19 cellular contexts compared by ENCODE assay signal in the genomic region with DNA sequence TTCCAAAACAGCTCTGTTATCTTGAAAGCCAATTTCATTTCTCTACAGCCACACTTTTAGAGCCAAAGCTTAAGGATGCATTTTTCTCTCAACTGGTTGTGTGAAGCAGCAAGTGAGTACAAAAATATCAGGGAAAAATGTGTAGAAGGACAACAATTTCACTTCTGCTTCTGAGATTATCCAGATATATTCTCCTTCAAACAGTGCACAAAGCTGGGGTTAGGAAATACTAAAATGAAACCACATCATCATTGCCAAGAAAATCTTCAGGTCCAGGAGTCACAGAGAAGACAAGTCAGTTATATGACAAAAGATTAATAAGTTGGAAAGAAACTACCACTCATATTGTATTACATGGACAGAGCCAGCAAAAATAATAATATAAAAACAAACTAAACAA. TPM values are rescaled to one million over a fixed set of nuclear protein-coding genes. Genes with fewer than 3 reads are reported as not detected.
DNase-seq lines count a peak whose midpoint lies in the region; ATAC-seq and TF ChIP-seq lines count a peak whose summit lies in the region.
"Had no signal": no experiment of that assay in that cellular context is flagged by ENCODE, and none has a peak within 500 bp of the region (broad histone marks: within the 10 kb centered on the region; RNA-seq: fewer than 3 reads in every experiment).

No MANE protein-coding gene starts in this region.

- no peak overlapping the region for H3K27ac ChIP-seq in CD4-positive, alpha-beta T cell (ENCODE audit: low read depth, low read length)
- H3K27ac ChIP-seq in dorsolateral prefrontal cortex, result peak overlapping the region in 31 of 59 donors; percentile 0 to 68 (median 29)
- H3K27ac ChIP-seq in osteoblast (ENCODE audit: low read depth, low read length), result no peak overlapping the region
- H3K27ac ChIP-seq in body of pancreas, result peak overlapping the region in 1 of 4 donors; percentile 59
- H3K27ac ChIP-seq: GM23248, SJSA1 had no signal

- H3K4me1 ChIP-seq in osteoblast (ENCODE audit: insufficient read depth, low read length) (peaks cover 37% of the 10 kb centered on the region), body of pancreas (peaks cover 90% of the 10 kb centered on the region)

- intact Hi-C loops in CD4-positive, alpha-beta T cell (cut with DNase I, micrococcal nuclease), result no loop called here
- intact Hi-C loops in dorsolateral prefrontal cortex (cut with DNase I) (no loop called here), body of pancreas (cut with DNase I) (no loop called here)

- no peaks in the 10 kb centered on the region for H3K36me3 ChIP-seq in osteoblast (ENCODE audit: insufficient read depth, low read length)
- no peaks in the 10 kb centered on the region for H3K36me3 ChIP-seq in body of pancreas (replicated peaks in 1 of 2; ENCODE audit: insufficient read depth in 1 of 2, low read depth in 2 of 2)
- H3K36me3 ChIP-seq: SJSA1 had no signal

- H3K27me3 Mint-ChIP-seq in CD4-positive, alpha-beta T cell, result no peaks in the 10 kb centered on the region
- H3K27me3 Mint-ChIP-seq: activated T-cell treated with anti-CD3 and anti-CD28 coated beads, Interleukin-2, amount 50 U/mL, for 24 hours had no signal

- no peaks in the 10 kb centered on the region for H3K27me3 ChIP-seq in CD4-positive, alpha-beta T cell (ENCODE audit: control insufficient read depth, insufficient read depth, low read length)
- H3K27me3 ChIP-seq in dorsolateral prefrontal cortex (no peaks in the 10 kb centered on the region), osteoblast (ENCODE audit: insufficient read depth, low read length) (no peaks in the 10 kb centered on the region), body of pancreas (no peaks in the 10 kb centered on the region)
- H3K27me3 ChIP-seq: SJSA1 had no signal

- H3K4me3 ChIP-seq in dorsolateral prefrontal cortex (peak overlapping the region in 2 of 59 donors; percentile 1 to 8), osteoblast (ENCODE audit: insufficient read depth, low read length) (no peak overlapping the region), body of pancreas (no peak overlapping the region)
- H3K4me3 ChIP-seq: GM23248, SJSA1 had no signal

- no peak for TF ChIP-seq POLR2A in body of pancreas (IDR thresholded peaks at IDR 0.05)

- peaks cover 20% of the 10 kb centered on the region for H4K20me1 ChIP-seq in osteoblast (ENCODE audit: insufficient read depth, low read length)

- H3K9me3 ChIP-seq in CD4-positive, alpha-beta T cell (ENCODE audit: control insufficient read depth, low read length), result no peaks in the 10 kb centered on the region
- H3K9me3 ChIP-seq in osteoblast (ENCODE audit: low read depth, low read length) (no peaks in the 10 kb centered on the region), body of pancreas (no peaks in the 10 kb centered on the region)
- H3K9me3 ChIP-seq: SJSA1 had no signal

- POLR2A ChIA-PET in CD4-positive, alpha-beta T cell (lab: Charles Lee), result interaction anchor here (1.9 to 2.0 kb wide), 2 partner anchors 14 to 17 kb away, joined by 4 to 10 read pairs; no protein-coding TSS in a partner anchor

- peaks cover 39% of the 10 kb centered on the region for H3K79me2 ChIP-seq in osteoblast (ENCODE audit: insufficient read depth, low read length)

- no peak overlapping the region for H3K4me3 Mint-ChIP-seq in CD4-positive, alpha-beta T cell
- H3K4me3 Mint-ChIP-seq: activated T-cell treated with anti-CD3 and anti-CD28 coated beads, Interleukin-2, amount 50 U/mL, for 24 hours had no signal

- H3K36me3 Mint-ChIP-seq in CD4-positive, alpha-beta T cell (ENCODE audit: low read depth), result peaks cover 7% of the 10 kb centered on the region

- TF ChIP-seq CTCF in CD4-positive, alpha-beta T cell (IDR thresholded peaks at IDR 0.05), result no peak
- no peak for TF ChIP-seq CTCF in dorsolateral prefrontal cortex (IDR thresholded peaks at IDR 0.05 in 54 of 56, conservative IDR thresholded peaks at IDR 0.05 in 2 of 56; ENCODE audit: low read depth in 1 of 56, partially characterized antibody in 56 of 56)
- TF ChIP-seq CTCF in osteoblast (IDR thresholded peaks at IDR 0.05; ENCODE audit: extremely low read depth, low read depth, low read length), result no peak
- TF ChIP-seq CTCF in body of pancreas (IDR thresholded peaks at IDR 0.05), result no peak

- H3K4me1 Mint-ChIP-seq in CD4-positive, alpha-beta T cell (ENCODE audit: low read depth), result peaks cover 86% of the 10 kb centered on the region

- H2AFZ ChIP-seq in osteoblast (ENCODE audit: low read length), result no peak overlapping the region
- H2AFZ ChIP-seq: GM23248 had no signal

- CTCF ChIA-PET in CD4-positive, alpha-beta T cell (lab: Charles Lee), result interaction anchor here (1.0 kb wide), 1 partner anchor 50 kb away, joined by 3 read pairs; no protein-coding TSS in a partner anchor

- no peak for ATAC-seq in CD4-positive, alpha-beta T cell (ENCODE audit: poor library complexity)
- ATAC-seq in body of pancreas, result no peak
- ATAC-seq: right cardiac atrium had no signal

- DNase-seq in CD4-positive, alpha-beta T cell, result no peak
- DNase-seq in MV-4-11 (lab: John Stamatoyannopoulos, UW) (peak; percentile 62), dorsolateral prefrontal cortex (no peak), osteoblast (ENCODE audit: insufficient read length, low spot score, missing footprints) (no peak), NCI-H1105 (lab: John Stamatoyannopoulos, UW) (no peak), germinal center (ENCODE audit: low spot score) (no peak), DMS114 treated with DMSO at 0.1 percent for 48 hours (lab: John Stamatoyannopoulos, UW; ENCODE audit: unreplicated experiment) (no peak), body of pancreas (no peak)
- DNase-seq: activated CD4-positive, alpha-beta T cell treated with anti-CD3 and anti-CD28 coated beads, Interleukin-2, amount 50 U/mL, for 48 hours; activated T-cell treated with anti-CD3 and anti-CD28 coated beads, Interleukin-2, amount 50 U/mL, for 24 hours; amniotic stem cell; DMS153; GM23248; Kasumi-1; mesendoderm; NCI-H1694 treated with DMSO at 0.1 percent for 48 hours; right cardiac atrium; stimulated activated CD4-positive, alpha-beta T cell treated with anti-CD3 and anti-CD28 coated beads, Interleukin-1b, Interleukin-23, amount 100 ng/mL, for 48 hours had no signal

- H3K4me2 ChIP-seq in osteoblast (ENCODE audit: insufficient read depth, low read length), result peak overlapping the region; percentile 12

- H3K27ac Mint-ChIP-seq in CD4-positive, alpha-beta T cell, result peak overlapping the region; percentile 39
- H3K27ac Mint-ChIP-seq: activated T-cell treated with anti-CD3 and anti-CD28 coated beads, Interleukin-2, amount 50 U/mL, for 24 hours had no signal

- H3K9me3 Mint-ChIP-seq in CD4-positive, alpha-beta T cell, result no peaks in the 10 kb centered on the region
- H3K9me3 Mint-ChIP-seq: activated T-cell treated with anti-CD3 and anti-CD28 coated beads, Interleukin-2, amount 50 U/mL, for 24 hours had no signal

RNA-seq across cellular contexts. Expression of gene SGMS1, which starts 16.2 kb away (rescaled TPM):
- total RNA-seq in CD4-positive, alpha-beta T cell, result 10 to 100 TPM; 24.8 to 25.2 TPM
- 100 to 1,000 TPM in 1 of 120 experiments, 10 to 100 TPM in 119; 37.8 to 101 (median 59.4) TPM for total RNA-seq in dorsolateral prefrontal cortex
- 60.4 and 68.0 TPM in 2 replicates for total RNA-seq in osteoblast
- total RNA-seq in body of pancreas, result 10 to 100 TPM; 46.2 to 68.9 TPM

Comparison
In these comparisons a context has a peak if more than half of its experiments do, and no peak if none do; other contexts are left out.
1. H3K27ac ChIP-seq: peak in dorsolateral prefrontal cortex (31 of 59); none in CD4-positive, alpha-beta T cell (single experiment) and osteoblast (single experiment).